ENCODE assay signal across 9 cellular contexts in genomic region chr3:154018100-154018696, GRCh38.
DNase-seq lines count a peak whose midpoint lies in the region; ATAC-seq and TF ChIP-seq lines count a peak whose summit lies in the region.
"Had no signal": no experiment of that assay in that cellular context is flagged by ENCODE, and none has a peak within 500 bp of the region (broad histone marks: within the 10 kb centered on the region; RNA-seq: fewer than 3 reads in every experiment).

No MANE protein-coding gene starts in this region.

- no peaks in the 10 kb centered on the region for H3K9me3 Mint-ChIP-seq in activated B cell treated with CpG ODN at 0.5 μM for 24 hours
- H3K9me3 Mint-ChIP-seq: activated naive CD4-positive, alpha-beta T cell treated with anti-CD3 and anti-CD28 coated beads, Interleukin-2, amount 50 U/mL, for 72 hours had no signal

- H3K4me1 Mint-ChIP-seq in activated B cell treated with CpG ODN at 0.5 μM for 24 hours: no peaks in the 10 kb centered on the region

- H3K36me3 ChIP-seq in Loucy (ENCODE audit: insufficient read depth, low read length): no peaks in the 10 kb centered on the region

- H2AFZ ChIP-seq in Loucy (ENCODE audit: low read length): no peak overlapping the region

- POLR2A ChIA-PET in activated B cell treated with CpG ODN at 0.5 μM for 24 hours (lab: Charles Lee): no interaction called here

- H3K9ac ChIP-seq in Loucy (ENCODE audit: low read depth, low read length, poor library complexity, severe bottlenecking): no peak overlapping the region

- H3K27me3 ChIP-seq in Loucy (ENCODE audit: insufficient read depth, low read length, poor library complexity, severe bottlenecking): no peaks in the 10 kb centered on the region

- no peak overlapping the region for H3K4me3 Mint-ChIP-seq in activated B cell treated with CpG ODN at 0.5 μM for 24 hours

- no peak overlapping the region for H3K4me2 ChIP-seq in Loucy (ENCODE audit: low read depth, low read length, poor library complexity, severe bottlenecking)

- no peaks in the 10 kb centered on the region for H3K36me3 Mint-ChIP-seq in activated B cell treated with CpG ODN at 0.5 μM for 24 hours (ENCODE audit: low read depth)
- H3K36me3 Mint-ChIP-seq: activated naive CD4-positive, alpha-beta T cell treated with anti-CD3 and anti-CD28 coated beads, Interleukin-2, amount 50 U/mL, for 72 hours had no signal

- H3K27me3 Mint-ChIP-seq in activated B cell treated with CpG ODN at 0.5 μM for 24 hours: no peaks in the 10 kb centered on the region

- no peaks in the 10 kb centered on the region for H3K79me2 ChIP-seq in Loucy (ENCODE audit: insufficient read depth, low read length)

- peak; percentile 87 for ATAC-seq in GM21723 (IDR thresholded peaks at IDR 0.05; ENCODE audit: unreplicated experiment)
- ATAC-seq in activated B cell treated with CpG ODN at 0.5 μM for 24 hours (ENCODE audit: low read depth): peak; percentile 42
- no peak for ATAC-seq in GM18858 (IDR thresholded peaks at IDR 0.05; ENCODE audit: unreplicated experiment)

- no peak overlapping the region for H3K4me3 ChIP-seq in Loucy (ENCODE audit: low read length, poor library complexity, severe bottlenecking)
- no peak overlapping the region for H3K4me3 ChIP-seq in fibroblast of villous mesenchyme (ENCODE audit: low read depth, low read length)

- CTCF ChIA-PET in activated B cell treated with CpG ODN at 0.5 μM for 24 hours (lab: Charles Lee): no interaction called here

- H3K9me3 ChIP-seq in Loucy (ENCODE audit: insufficient read depth, low read depth, low read length): no peaks in the 10 kb centered on the region; the same call in 1 of the 2 replicates

- DNase-seq in NCI-H2196 (lab: John Stamatoyannopoulos, UW; ENCODE audit: unreplicated experiment) (peak; percentile 5), NCI-H2196 treated with DMSO at 0.1 percent for 48 hours (lab: John Stamatoyannopoulos, UW; ENCODE audit: unreplicated experiment) (no peak), activated B cell treated with CpG ODN at 0.5 μM for 24 hours (no peak), fibroblast of villous mesenchyme (ENCODE audit: low read depth) (peak; percentile 15)
- peak; percentile 1 to 21 for DNase-seq in stimulated activated CD8-positive, alpha-beta memory T cell treated with anti-CD3 and anti-CD28 coated beads, Interleukin-7, amount 100 ng/mL, for 48 hours (ENCODE audit: extremely low read depth in 1 of 2, low read depth in 1 of 2)

- H3K9me2 ChIP-seq in Loucy (replicated peaks; ENCODE audit: low read depth, low read length): no peaks in the 10 kb centered on the region

- no peaks in the 10 kb centered on the region for H3K4me1 ChIP-seq in Loucy (ENCODE audit: insufficient read depth, low read length, poor library complexity, severe bottlenecking)

- H3F3A ChIP-seq in Loucy (ENCODE audit: low read depth): no peaks in the 10 kb centered on the region

- H3K27ac Mint-ChIP-seq in activated B cell treated with CpG ODN at 0.5 μM for 24 hours: no peak overlapping the region
- H3K27ac Mint-ChIP-seq: activated naive CD4-positive, alpha-beta T cell treated with anti-CD3 and anti-CD28 coated beads, Interleukin-2, amount 50 U/mL, for 72 hours had no signal

- H4K20me1 ChIP-seq in Loucy (ENCODE audit: insufficient read depth, low read length, poor library complexity, severe bottlenecking): no peaks in the 10 kb centered on the region

- peak; percentile 84 for TF ChIP-seq CTCF in Loucy (conservative IDR thresholded peaks at IDR 0.05; ENCODE audit: low read length)
- TF ChIP-seq CTCF in activated B cell treated with CpG ODN at 0.5 μM for 24 hours (IDR thresholded peaks at IDR 0.05): no peak
- peak; percentile 68 for TF ChIP-seq CTCF in fibroblast of villous mesenchyme (IDR thresholded peaks at IDR 0.05; ENCODE audit: insufficient read depth, low read depth, low read length)

- intact Hi-C loops in activated B cell treated with CpG ODN at 0.5 μM for 24 hours (cut with micrococcal nuclease): loop anchor here (1.0 to 10.0 kb wide), 3 partner anchors 853 to 992 kb away; partner anchors contain the start of gene RAP2B

Comparison
In these comparisons a context has a peak if more than half of its experiments do, and no peak if none do; other contexts are left out.
1. DNase-seq: peak in NCI-H2196 (single experiment), fibroblast of villous mesenchyme (single experiment) and stimulated activated CD8-positive, alpha-beta memory T cell treated with anti-CD3 and anti-CD28 coated beads, Interleukin-7, amount 100 ng/mL, for 48 hours (2 of 2); none in NCI-H2196 treated with DMSO at 0.1 percent for 48 hours (single experiment) and activated B cell treated with CpG ODN at 0.5 μM for 24 hours (single experiment).